ENCODE assay signal across 21 cellular contexts in the genomic region with DNA sequence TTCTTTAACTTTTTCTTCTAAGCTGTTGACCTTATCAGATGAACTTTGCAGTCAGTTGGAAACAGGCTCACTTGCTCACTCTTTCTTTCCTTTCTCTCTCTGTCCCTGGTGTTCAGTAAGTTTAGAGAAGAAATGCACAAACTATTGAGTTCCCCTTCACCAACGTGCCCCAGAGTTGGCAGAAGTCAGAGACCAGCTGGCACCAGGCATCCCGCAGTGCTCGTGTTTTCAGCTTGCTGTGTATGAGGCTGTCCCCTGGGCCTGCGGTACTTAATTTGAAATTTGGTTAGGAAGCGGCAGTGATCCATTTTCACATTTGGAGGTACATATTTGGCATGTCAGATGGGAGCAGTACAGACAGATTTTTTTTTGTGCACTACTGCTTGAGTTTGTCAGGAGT.
DNase-seq lines count a peak whose midpoint lies in the region; ATAC-seq and TF ChIP-seq lines count a peak whose summit lies in the region.
"Had no signal": no experiment of that assay in that cellular context is flagged by ENCODE, and none has a peak within 500 bp of the region (broad histone marks: within the 10 kb centered on the region; RNA-seq: fewer than 3 reads in every experiment).

No MANE protein-coding gene starts in this region.

- no peaks in the 10 kb centered on the region for H3K36me3 Mint-ChIP-seq in neural crest cell (ENCODE audit: low read depth)
- peaks cover 2% of the 10 kb centered on the region for H3K36me3 Mint-ChIP-seq in activated CD8-positive, alpha-beta T cell treated with anti-CD3 and anti-CD28 coated beads for 36 hours (ENCODE audit: low read depth)
- no peaks in the 10 kb centered on the region for H3K36me3 Mint-ChIP-seq in activated CD8-positive, alpha-beta T cell treated with anti-CD3 and anti-CD28 coated beads, Interleukin-2, amount 10 ng/mL, durations not matched to agents 7 days and 5 days (ENCODE audit: low read depth)
- peaks cover under 1% of the 10 kb centered on the region for H3K36me3 Mint-ChIP-seq in activated naive CD8-positive, alpha-beta T cell treated with anti-CD3 and anti-CD28 coated beads, Interleukin-2, amount 50 U/mL, for 24 hours (ENCODE audit: low read depth)
- H3K36me3 Mint-ChIP-seq: activated naive CD8-positive, alpha-beta T cell treated with anti-CD3 and anti-CD28 coated beads for 36 hours; type B pancreatic cell had no signal

- H3K4me1 Mint-ChIP-seq in neural crest cell = peaks cover 13% of the 10 kb centered on the region
- H3K4me1 Mint-ChIP-seq in activated CD8-positive, alpha-beta T cell treated with anti-CD3 and anti-CD28 coated beads for 36 hours (ENCODE audit: low read depth) = no peaks in the 10 kb centered on the region
- no peaks in the 10 kb centered on the region for H3K4me1 Mint-ChIP-seq in activated CD8-positive, alpha-beta T cell treated with anti-CD3 and anti-CD28 coated beads, Interleukin-2, amount 10 ng/mL, durations not matched to agents 7 days and 5 days (ENCODE audit: low read depth)
- H3K4me1 Mint-ChIP-seq in activated naive CD8-positive, alpha-beta T cell treated with anti-CD3 and anti-CD28 coated beads, Interleukin-2, amount 50 U/mL, for 24 hours = no peaks in the 10 kb centered on the region
- H3K4me1 Mint-ChIP-seq: activated CD4-positive, alpha-beta T cell treated with anti-CD3 and anti-CD28 coated beads, Interleukin-2, amount 10 ng/mL, durations not matched to agents 24 days and 14 days had no signal

- DNase-seq in G401 (ENCODE audit: low spot score) (peak; percentile 55), NCI-H2107 treated with DMSO at 0.1 percent for 48 hours (lab: John Stamatoyannopoulos, UW; ENCODE audit: unreplicated experiment) (peak; percentile 89), anterior cingulate cortex (lab: John Stamatoyannopoulos, UW) (peak in 31 of 58 donors; percentile 2 to 52 (median 23)), neural crest cell (ENCODE audit: low read depth, low spot score) (no peak)
- DNase-seq in activated CD8-positive, alpha-beta T cell treated with anti-CD3 and anti-CD28 coated beads for 36 hours = no peak
- no peak for DNase-seq in activated CD8-positive, alpha-beta T cell treated with anti-CD3 and anti-CD28 coated beads, Interleukin-2, amount 10 ng/mL, durations not matched to agents 7 days and 5 days
- DNase-seq in activated naive CD8-positive, alpha-beta T cell treated with anti-CD3 and anti-CD28 coated beads, Interleukin-2, amount 50 U/mL, for 24 hours = no peak
- DNase-seq: activated CD4-positive, alpha-beta T cell treated with anti-CD3 and anti-CD28 coated beads, Interleukin-2, amount 10 ng/mL, durations not matched to agents 24 days and 14 days; activated naive CD8-positive, alpha-beta T cell treated with anti-CD3 and anti-CD28 coated beads for 36 hours; activated T-cell treated with anti-CD3 and anti-CD28 coated beads, Interleukin-2, amount 50 U/mL, for 24 hours; DND-41; effector memory CD8-positive, alpha-beta T cell; left lung; naive thymus-derived CD4-positive, alpha-beta T cell; NCI-H510A; PC-9; small intestine had no signal

- POLR2A ChIA-PET in activated CD8-positive, alpha-beta T cell treated with anti-CD3 and anti-CD28 coated beads for 36 hours (lab: Charles Lee) = no interaction called here
- POLR2A ChIA-PET in activated CD8-positive, alpha-beta T cell treated with anti-CD3 and anti-CD28 coated beads, Interleukin-2, amount 10 ng/mL, durations not matched to agents 7 days and 5 days (lab: Charles Lee) = no interaction called here

- in situ Hi-C loops in G401 (cut with HindIII; ENCODE audit: low sequenced_read_pairs) = no loop called here

- no peak overlapping the region for H3K4me3 Mint-ChIP-seq in neural crest cell
- no peak overlapping the region for H3K4me3 Mint-ChIP-seq in activated CD8-positive, alpha-beta T cell treated with anti-CD3 and anti-CD28 coated beads for 36 hours
- H3K4me3 Mint-ChIP-seq in activated CD8-positive, alpha-beta T cell treated with anti-CD3 and anti-CD28 coated beads, Interleukin-2, amount 10 ng/mL, durations not matched to agents 7 days and 5 days = no peak overlapping the region
- H3K4me3 Mint-ChIP-seq in activated naive CD8-positive, alpha-beta T cell treated with anti-CD3 and anti-CD28 coated beads, Interleukin-2, amount 50 U/mL, for 24 hours = no peak overlapping the region
- H3K4me3 Mint-ChIP-seq: activated CD4-positive, alpha-beta T cell treated with anti-CD3 and anti-CD28 coated beads, Interleukin-2, amount 10 ng/mL, durations not matched to agents 24 days and 14 days; activated naive CD8-positive, alpha-beta T cell treated with anti-CD3 and anti-CD28 coated beads for 36 hours; activated T-cell treated with anti-CD3 and anti-CD28 coated beads, Interleukin-2, amount 50 U/mL, for 24 hours; B cell; effector memory CD8-positive, alpha-beta T cell; naive thymus-derived CD4-positive, alpha-beta T cell; type B pancreatic cell had no signal

- no peak for ATAC-seq in HG03521 (IDR thresholded peaks at IDR 0.05; ENCODE audit: unreplicated experiment)
- ATAC-seq in activated CD8-positive, alpha-beta T cell treated with anti-CD3 and anti-CD28 coated beads for 36 hours = no peak
- no peak for ATAC-seq in activated CD8-positive, alpha-beta T cell treated with anti-CD3 and anti-CD28 coated beads, Interleukin-2, amount 10 ng/mL, durations not matched to agents 7 days and 5 days
- ATAC-seq in activated naive CD8-positive, alpha-beta T cell treated with anti-CD3 and anti-CD28 coated beads, Interleukin-2, amount 50 U/mL, for 24 hours = no peak
- ATAC-seq: effector memory CD8-positive, alpha-beta T cell; HepG2; left lung; naive thymus-derived CD4-positive, alpha-beta T cell had no signal

- peak overlapping the region; percentile 4 for H3K27ac Mint-ChIP-seq in neural crest cell (ENCODE audit: unreplicated experiment)
- H3K27ac Mint-ChIP-seq in activated CD8-positive, alpha-beta T cell treated with anti-CD3 and anti-CD28 coated beads for 36 hours = no peak overlapping the region
- no peak overlapping the region for H3K27ac Mint-ChIP-seq in activated CD8-positive, alpha-beta T cell treated with anti-CD3 and anti-CD28 coated beads, Interleukin-2, amount 10 ng/mL, durations not matched to agents 7 days and 5 days
- H3K27ac Mint-ChIP-seq in activated naive CD8-positive, alpha-beta T cell treated with anti-CD3 and anti-CD28 coated beads, Interleukin-2, amount 50 U/mL, for 24 hours = no peak overlapping the region
- H3K27ac Mint-ChIP-seq: activated CD4-positive, alpha-beta T cell treated with anti-CD3 and anti-CD28 coated beads, Interleukin-2, amount 10 ng/mL, durations not matched to agents 24 days and 14 days; activated naive CD8-positive, alpha-beta T cell treated with anti-CD3 and anti-CD28 coated beads for 36 hours; activated T-cell treated with anti-CD3 and anti-CD28 coated beads, Interleukin-2, amount 50 U/mL, for 24 hours; B cell; effector memory CD8-positive, alpha-beta T cell; type B pancreatic cell had no signal

- TF ChIP-seq CTCF in neural crest cell (conservative IDR thresholded peaks at IDR 0.05) = no peak
- TF ChIP-seq CTCF in activated CD8-positive, alpha-beta T cell treated with anti-CD3 and anti-CD28 coated beads for 36 hours (IDR thresholded peaks at IDR 0.05) = no peak

- CTCF ChIA-PET in activated CD8-positive, alpha-beta T cell treated with anti-CD3 and anti-CD28 coated beads for 36 hours (lab: Charles Lee) = no interaction called here
- CTCF ChIA-PET in activated CD8-positive, alpha-beta T cell treated with anti-CD3 and anti-CD28 coated beads, Interleukin-2, amount 10 ng/mL, durations not matched to agents 7 days and 5 days (lab: Charles Lee) = no interaction called here

- intact Hi-C loops in activated CD8-positive, alpha-beta T cell treated with anti-CD3 and anti-CD28 coated beads for 36 hours (cut with micrococcal nuclease) = no loop called here

- no peaks in the 10 kb centered on the region for H3K9me3 Mint-ChIP-seq in neural crest cell
- H3K9me3 Mint-ChIP-seq in activated CD8-positive, alpha-beta T cell treated with anti-CD3 and anti-CD28 coated beads for 36 hours = no peaks in the 10 kb centered on the region
- no peaks in the 10 kb centered on the region for H3K9me3 Mint-ChIP-seq in activated CD8-positive, alpha-beta T cell treated with anti-CD3 and anti-CD28 coated beads, Interleukin-2, amount 10 ng/mL, durations not matched to agents 7 days and 5 days (ENCODE audit: insufficient read depth)
- H3K9me3 Mint-ChIP-seq in activated naive CD8-positive, alpha-beta T cell treated with anti-CD3 and anti-CD28 coated beads, Interleukin-2, amount 50 U/mL, for 24 hours = no peaks in the 10 kb centered on the region
- H3K9me3 Mint-ChIP-seq: activated CD4-positive, alpha-beta T cell treated with anti-CD3 and anti-CD28 coated beads, Interleukin-2, amount 10 ng/mL, durations not matched to agents 24 days and 14 days; activated naive CD8-positive, alpha-beta T cell treated with anti-CD3 and anti-CD28 coated beads for 36 hours; activated T-cell treated with anti-CD3 and anti-CD28 coated beads, Interleukin-2, amount 50 U/mL, for 24 hours; effector memory CD8-positive, alpha-beta T cell; naive thymus-derived CD4-positive, alpha-beta T cell; type B pancreatic cell had no signal

- peaks cover 3% of the 10 kb centered on the region for H3K27me3 Mint-ChIP-seq in neural crest cell (ENCODE audit: low read depth)
- H3K27me3 Mint-ChIP-seq in activated CD8-positive, alpha-beta T cell treated with anti-CD3 and anti-CD28 coated beads for 36 hours = no peaks in the 10 kb centered on the region
- H3K27me3 Mint-ChIP-seq in activated CD8-positive, alpha-beta T cell treated with anti-CD3 and anti-CD28 coated beads, Interleukin-2, amount 10 ng/mL, durations not matched to agents 7 days and 5 days (ENCODE audit: low read depth) = no peaks in the 10 kb centered on the region
- H3K27me3 Mint-ChIP-seq in activated naive CD8-positive, alpha-beta T cell treated with anti-CD3 and anti-CD28 coated beads, Interleukin-2, amount 50 U/mL, for 24 hours = no peaks in the 10 kb centered on the region
- H3K27me3 Mint-ChIP-seq: activated CD4-positive, alpha-beta T cell treated with anti-CD3 and anti-CD28 coated beads, Interleukin-2, amount 10 ng/mL, durations not matched to agents 24 days and 14 days; activated naive CD8-positive, alpha-beta T cell treated with anti-CD3 and anti-CD28 coated beads for 36 hours; activated T-cell treated with anti-CD3 and anti-CD28 coated beads, Interleukin-2, amount 50 U/mL, for 24 hours; B cell; effector memory CD8-positive, alpha-beta T cell; naive thymus-derived CD4-positive, alpha-beta T cell; type B pancreatic cell had no signal

Comparison
In these comparisons a context has a peak if more than half of its experiments do, and no peak if none do; other contexts are left out.
1. DNase-seq: peak in G401 (single experiment), NCI-H2107 treated with DMSO at 0.1 percent for 48 hours (single experiment) and anterior cingulate cortex (31 of 58); none in neural crest cell (single experiment), activated CD8-positive, alpha-beta T cell treated with anti-CD3 and anti-CD28 coated beads for 36 hours (single experiment), activated CD8-positive, alpha-beta T cell treated with anti-CD3 and anti-CD28 coated beads, Interleukin-2, amount 10 ng/mL, durations not matched to agents 7 days and 5 days (single experiment) and activated naive CD8-positive, alpha-beta T cell treated with anti-CD3 and anti-CD28 coated beads, Interleukin-2, amount 50 U/mL, for 24 hours (single experiment).